Comparison of ENCODE assay signal across 1 cellular context in genomic region chr7:17558135-17558534, GRCh38.
TF ChIP-seq lines count a peak whose summit lies in the region.

No MANE protein-coding gene starts in this region.

TF ChIP-seq in GM23338, 12 proteins besides CTCF, POLR2A, EP300 and RAD21:
- TF ChIP-seq POLR2AphosphoS5 (IDR thresholded peaks at IDR 0.05; ENCODE audit: low read depth) = no peak
- TF ChIP-seq JUNB (IDR thresholded peaks at IDR 0.05; ENCODE audit: unreplicated experiment) = no peak
- TF ChIP-seq STAT1 (IDR thresholded peaks at IDR 0.05; ENCODE audit: unreplicated experiment) = no peak
- no peak for TF ChIP-seq NANOG (IDR thresholded peaks at IDR 0.05; ENCODE audit: borderline replicate concordance)
- no peak for TF ChIP-seq ZNF331 (CRISPR knock-in tag; IDR thresholded peaks at IDR 0.05; ENCODE audit: low read depth)
- TF ChIP-seq ETS1 (IDR thresholded peaks at IDR 0.05) = no peak
- TF ChIP-seq EZH2 (IDR thresholded peaks at IDR 0.05; ENCODE audit: low read depth, unreplicated experiment) = no peak
- TF ChIP-seq ZNF462 (CRISPR knock-in tag; IDR thresholded peaks at IDR 0.05) = no peak
- TF ChIP-seq CREB1 (CRISPR knock-in tag; IDR thresholded peaks at IDR 0.05; ENCODE audit: low read depth) = no peak
- TF ChIP-seq REST (IDR thresholded peaks at IDR 0.05; ENCODE audit: unreplicated experiment) = no peak
- TF ChIP-seq ZNF114 (CRISPR knock-in tag; IDR thresholded peaks at IDR 0.05) = no peak
- no peak for TF ChIP-seq EZH2phosphoT487 (IDR thresholded peaks at IDR 0.05; ENCODE audit: unreplicated experiment)
